Comparison of ENCODE assay signal across 10 cellular contexts in genomic region chr11:37657645-37658044, GRCh38.
DNase-seq lines count a peak whose midpoint lies in the region; ATAC-seq and TF ChIP-seq lines count a peak whose summit lies in the region.
"Had no signal": no experiment of that assay in that cellular context is flagged by ENCODE, and none has a peak within 500 bp of the region (broad histone marks: within the 10 kb centered on the region; RNA-seq: fewer than 3 reads in every experiment).

No MANE protein-coding gene starts in this region.

- H3K79me1 ChIP-seq in mesenchymal stem cell (replicated peaks; ENCODE audit: low read length, poor library complexity, severe bottlenecking): no peaks in the 10 kb centered on the region

- H3K4me1 ChIP-seq in Loucy (ENCODE audit: insufficient read depth, low read length, poor library complexity, severe bottlenecking) (no peaks in the 10 kb centered on the region), mesenchymal stem cell (ENCODE audit: control insufficient read depth, insufficient read depth, low read depth, low read length) (no peaks in the 10 kb centered on the region)

- H3K9me3 ChIP-seq in Loucy (ENCODE audit: insufficient read depth, low read depth, low read length) (no peaks in the 10 kb centered on the region), mesenchymal stem cell (ENCODE audit: control insufficient read depth, low read length) (no peaks in the 10 kb centered on the region)

- no CpG with 5 or more reads among the region's 1 CpG for WGBS in mesenchymal stem cell

- H3K27me3 Mint-ChIP-seq in activated CD4-positive, alpha-beta T cell treated with anti-CD3 and anti-CD28 coated beads, Interleukin-2, amount 10 ng/mL, durations not matched to agents 7 days and 5 days: no peaks in the 10 kb centered on the region

- H3K9me3 Mint-ChIP-seq in activated naive CD4-positive, alpha-beta T cell treated with anti-CD3 and anti-CD28 coated beads, Interleukin-2, amount 50 U/mL, for 72 hours: peaks cover 13 to 25% of the 10 kb centered on the region in 2 donors
- peaks cover 4% of the 10 kb centered on the region for H3K9me3 Mint-ChIP-seq in activated CD4-positive, alpha-beta T cell treated with anti-CD3 and anti-CD28 coated beads, Interleukin-2, amount 10 ng/mL, durations not matched to agents 7 days and 5 days

- H2BK120ac ChIP-seq in mesenchymal stem cell (ENCODE audit: low read depth, low read length): no peak overlapping the region

- H3K4me2 ChIP-seq in Loucy (ENCODE audit: low read depth, low read length, poor library complexity, severe bottlenecking) (no peak overlapping the region), mesenchymal stem cell (ENCODE audit: low read length, poor library complexity, severe bottlenecking) (no peak overlapping the region)

- no peak overlapping the region for H3K27ac ChIP-seq in mesenchymal stem cell (ENCODE audit: low read length, poor library complexity, severe bottlenecking)

- H4K91ac ChIP-seq in mesenchymal stem cell (ENCODE audit: low read length): no peak overlapping the region

- H3K9ac ChIP-seq in Loucy (ENCODE audit: low read depth, low read length, poor library complexity, severe bottlenecking) (no peak overlapping the region), mesenchymal stem cell (ENCODE audit: low read length) (no peak overlapping the region)

- 0 out of 2 replicates have a peak, but pooled peaks have one; percentile 27 for TF ChIP-seq CTCF in Loucy (conservative IDR thresholded peaks at IDR 0.05; ENCODE audit: low read length)

- H3K27me3 ChIP-seq in Loucy (ENCODE audit: insufficient read depth, low read length, poor library complexity, severe bottlenecking) (no peaks in the 10 kb centered on the region), mesenchymal stem cell (ENCODE audit: control insufficient read depth in 1 of 2, insufficient read depth in 1 of 2, low read length in 2 of 2) (no peaks in the 10 kb centered on the region)

- H4K20me1 ChIP-seq in Loucy (ENCODE audit: insufficient read depth, low read length, poor library complexity, severe bottlenecking): no peaks in the 10 kb centered on the region

- H3K23ac ChIP-seq in mesenchymal stem cell (ENCODE audit: low read length in 2 of 2): no peak overlapping the region

- H3K36me3 Mint-ChIP-seq in activated naive CD4-positive, alpha-beta T cell treated with anti-CD3 and anti-CD28 coated beads, Interleukin-2, amount 50 U/mL, for 72 hours: peaks cover 6 to 10% of the 10 kb centered on the region in 2 donors
- H3K36me3 Mint-ChIP-seq in activated CD4-positive, alpha-beta T cell treated with anti-CD3 and anti-CD28 coated beads, Interleukin-2, amount 10 ng/mL, durations not matched to agents 7 days and 5 days (ENCODE audit: low read depth): no peaks in the 10 kb centered on the region

- no peaks in the 10 kb centered on the region for H3K79me2 ChIP-seq in Loucy (ENCODE audit: insufficient read depth, low read length)

- no peak overlapping the region for H2AK5ac ChIP-seq in mesenchymal stem cell (ENCODE audit: low read length, severe bottlenecking)

- CTCF ChIA-PET in activated CD4-positive, alpha-beta T cell treated with anti-CD3 and anti-CD28 coated beads, Interleukin-2, amount 10 ng/mL, durations not matched to agents 7 days and 5 days (lab: Charles Lee): no interaction called here

- H3K4me3 ChIP-seq in Loucy (ENCODE audit: low read length, poor library complexity, severe bottlenecking) (no peak overlapping the region), mesenchymal stem cell (ENCODE audit: insufficient read depth in 1 of 2, low read depth in 1 of 2, low read length in 2 of 2) (no peak overlapping the region)

- no peak overlapping the region for H3K4me3 Mint-ChIP-seq in activated CD4-positive, alpha-beta T cell treated with anti-CD3 and anti-CD28 coated beads, Interleukin-2, amount 10 ng/mL, durations not matched to agents 7 days and 5 days

- no peaks in the 10 kb centered on the region for H3K9me2 ChIP-seq in Loucy (replicated peaks; ENCODE audit: low read depth, low read length)

- no peak overlapping the region for H3K27ac Mint-ChIP-seq in activated naive CD4-positive, alpha-beta T cell treated with anti-CD3 and anti-CD28 coated beads, Interleukin-2, amount 50 U/mL, for 72 hours
- no peak overlapping the region for H3K27ac Mint-ChIP-seq in activated CD4-positive, alpha-beta T cell treated with anti-CD3 and anti-CD28 coated beads, Interleukin-2, amount 10 ng/mL, durations not matched to agents 7 days and 5 days

- H2BK12ac ChIP-seq in mesenchymal stem cell (ENCODE audit: low read length in 2 of 2): no peak overlapping the region

- POLR2A ChIA-PET in activated CD4-positive, alpha-beta T cell treated with anti-CD3 and anti-CD28 coated beads, Interleukin-2, amount 10 ng/mL, durations not matched to agents 7 days and 5 days (lab: Charles Lee): no interaction called here

- H3K14ac ChIP-seq in mesenchymal stem cell (ENCODE audit: low read length in 2 of 2): no peak overlapping the region

- no peak overlapping the region for H2BK15ac ChIP-seq in mesenchymal stem cell (ENCODE audit: low read depth, poor library complexity, severe bottlenecking)

- H2BK5ac ChIP-seq in mesenchymal stem cell (ENCODE audit: low read depth, low read length, poor library complexity, severe bottlenecking): no peak overlapping the region

- peak; percentile 1 for DNase-seq in DMS153 treated with DMSO at 0.1 percent for 48 hours (lab: John Stamatoyannopoulos, UW; ENCODE audit: unreplicated experiment)
- DNase-seq in astrocyte of the hippocampus (ENCODE audit: low read depth, low spot score): peak; percentile 9
- peak; percentile 19 for DNase-seq in mesenchymal stem cell
- DNase-seq in activated naive CD4-positive, alpha-beta T cell treated with anti-CD3 and anti-CD28 coated beads, Interleukin-2, amount 50 U/mL, for 72 hours (ENCODE audit: low spot score in 2 of 2): no peak
- DNase-seq in activated CD4-positive, alpha-beta T cell treated with anti-CD3 and anti-CD28 coated beads, Interleukin-2, amount 10 ng/mL, durations not matched to agents 7 days and 5 days: no peak
- DNase-seq in NCI-H1694 (lab: John Stamatoyannopoulos, UW): no peak
- DNase-seq: NCI-H1092 treated with DMSO at 0.1 percent for 48 hours, SIG-M5 had no signal

- no peak overlapping the region for H4K8ac ChIP-seq in mesenchymal stem cell (ENCODE audit: low read length)

- H2AFZ ChIP-seq in Loucy (ENCODE audit: low read length): no peak overlapping the region
- no peak overlapping the region for H2AFZ ChIP-seq in mesenchymal stem cell (ENCODE audit: low read depth, low read length)

- no peaks in the 10 kb centered on the region for H3F3A ChIP-seq in Loucy (ENCODE audit: low read depth)

- no peak overlapping the region for H3K18ac ChIP-seq in mesenchymal stem cell (ENCODE audit: low read depth in 1 of 2, low read length in 2 of 2)

- H3K4ac ChIP-seq in mesenchymal stem cell (ENCODE audit: low read depth in 1 of 2, low read length in 2 of 2): no peak overlapping the region

- no peak for ATAC-seq in activated naive CD4-positive, alpha-beta T cell treated with anti-CD3 and anti-CD28 coated beads, Interleukin-2, amount 50 U/mL, for 72 hours
- ATAC-seq in GM19351 (IDR thresholded peaks at IDR 0.05; ENCODE audit: unreplicated experiment): no peak

- no peaks in the 10 kb centered on the region for H3K4me1 Mint-ChIP-seq in activated CD4-positive, alpha-beta T cell treated with anti-CD3 and anti-CD28 coated beads, Interleukin-2, amount 10 ng/mL, durations not matched to agents 7 days and 5 days

- H3K36me3 ChIP-seq in Loucy (ENCODE audit: insufficient read depth, low read length) (no peaks in the 10 kb centered on the region), mesenchymal stem cell (ENCODE audit: control insufficient read depth in 1 of 2, insufficient read depth in 2 of 2, low read depth in 1 of 2, low read length in 2 of 2) (no peaks in the 10 kb centered on the region)

Comparison
In these comparisons a context has a peak if more than half of its experiments do, and no peak if none do; other contexts are left out.
1. DNase-seq: peak in DMS153 treated with DMSO at 0.1 percent for 48 hours (single experiment), astrocyte of the hippocampus (single experiment) and mesenchymal stem cell (single experiment); none in activated naive CD4-positive, alpha-beta T cell treated with anti-CD3 and anti-CD28 coated beads, Interleukin-2, amount 50 U/mL, for 72 hours (0 of 2), activated CD4-positive, alpha-beta T cell treated with anti-CD3 and anti-CD28 coated beads, Interleukin-2, amount 10 ng/mL, durations not matched to agents 7 days and 5 days (single experiment) and NCI-H1694 (single experiment).